Comparison of ENCODE assay signal across 23 cellular contexts in genomic region chr5:150527808-150528207, GRCh38.
"Had no signal": no experiment of that assay in that cellular context is flagged by ENCODE, and none has a peak within 500 bp of the region (broad histone marks: within the 10 kb centered on the region; RNA-seq: fewer than 3 reads in every experiment).

No MANE protein-coding gene starts in this region.

- H3K4me3 Mint-ChIP-seq: naive thymus-derived CD4-positive, alpha-beta T cell; nephron; neural progenitor cell; stimulated activated memory B cell treated with anti-CD40 and anti-IgM and Interleukin-4, amounts not matched to agents 10 μg/mL and 1 μg/mL and 100 μg/mL, for 72 hours had no signal

- H3K9me3 ChIP-seq: prostate gland, spleen, thoracic aorta, tibial nerve, upper lobe of right lung, vagina had no signal

- H2AFZ ChIP-seq: neural progenitor cell had no signal

- H3K27ac ChIP-seq: neural progenitor cell, prostate gland, skin epidermis, thoracic aorta, upper lobe of right lung, vagina had no signal

- FAIRE-seq: colon, frontal cortex had no signal

- H3K4me2 ChIP-seq: neural progenitor cell had no signal

- H3K9ac ChIP-seq: neural progenitor cell had no signal

- H3K27me3 Mint-ChIP-seq: naive thymus-derived CD4-positive, alpha-beta T cell; stimulated activated memory B cell treated with anti-CD40 and anti-IgM and Interleukin-4, amounts not matched to agents 10 μg/mL and 1 μg/mL and 100 μg/mL, for 72 hours had no signal

- H3K4me1 ChIP-seq: prostate gland had no signal

- H3K4me3 ChIP-seq: dorsolateral prefrontal cortex, lung, neural progenitor cell, prostate gland, skin epidermis, spleen, thoracic aorta, tibial nerve, upper lobe of right lung, vagina had no signal

- H3K4me1 Mint-ChIP-seq: naive thymus-derived CD4-positive, alpha-beta T cell had no signal

- DNase-seq: dorsolateral prefrontal cortex; effector CD4-positive, alpha-beta T cell; head of caudate nucleus; mesenchymal stem cell; midbrain; naive thymus-derived CD4-positive, alpha-beta T cell; nucleus accumbens; spleen; stimulated activated CD4-positive, alpha-beta T cell treated with anti-CD3 and anti-CD28 coated beads, Interleukin-4, amount 100 ng/mL, for 4 hours; stimulated activated naive CD8-positive, alpha-beta T cell treated with anti-CD3 and anti-CD28 coated beads, Interleukin-15, Interleukin-2, amounts not matched to agents 100 U/mL and 50 U/mL, for 24 hours; substantia nigra; upper lobe of right lung had no signal

- H3K36me3 Mint-ChIP-seq: naive thymus-derived CD4-positive, alpha-beta T cell had no signal

- H3K27me3 ChIP-seq: dorsolateral prefrontal cortex, neural progenitor cell, spleen, tibial nerve, upper lobe of right lung, vagina had no signal

- H3K36me3 ChIP-seq: neural progenitor cell had no signal

- H3K27ac Mint-ChIP-seq: naive thymus-derived CD4-positive, alpha-beta T cell; nephron; neural progenitor cell; stimulated activated memory B cell treated with anti-CD40 and anti-IgM and Interleukin-4, amounts not matched to agents 10 μg/mL and 1 μg/mL and 100 μg/mL, for 72 hours had no signal

- H3K9me3 Mint-ChIP-seq: naive thymus-derived CD4-positive, alpha-beta T cell; nephron; neural progenitor cell; stimulated activated memory B cell treated with anti-CD40 and anti-IgM and Interleukin-4, amounts not matched to agents 10 μg/mL and 1 μg/mL and 100 μg/mL, for 72 hours had no signal
